In genomic region chr9:98859941-98860340, GRCh38 we compare ENCODE assay signal across 6 cellular contexts.
"Had no signal": no experiment of that assay in that cellular context is flagged by ENCODE, and none has a peak within 500 bp of the region (broad histone marks: within the 10 kb centered on the region; RNA-seq: fewer than 3 reads in every experiment).

No MANE protein-coding gene starts in this region.

- H3K4me3 ChIP-seq: GM23338 had no signal

- H2AFZ ChIP-seq: GM23338 had no signal

- DNase-seq: H9, HCEC 1CT had no signal

- ATAC-seq: GM23338 had no signal

- FAIRE-seq: H1, H54, HTR-8/SVneo had no signal

- H3K4me2 ChIP-seq: GM23338 had no signal
